25 cellular contexts compared by ENCODE assay signal in genomic region chr7:38671901-38672559, GRCh38. TPM values are rescaled to one million over a fixed set of nuclear protein-coding genes. Genes with fewer than 3 reads are reported as not detected.
DNase-seq lines count a peak whose midpoint lies in the region; ATAC-seq, FAIRE-seq and TF ChIP-seq lines count a peak whose summit lies in the region.
"Had no signal": no experiment of that assay in that cellular context is flagged by ENCODE, and none has a peak within 500 bp of the region (broad histone marks: within the 10 kb centered on the region; RNA-seq: fewer than 3 reads in every experiment).

No MANE protein-coding gene starts in this region.

- peak; percentile 38 for DNase-seq in NAMALWA (ENCODE audit: low spot score)
- no peak for DNase-seq in neural progenitor cell (ENCODE audit: low spot score)
- no peak for DNase-seq in nucleus accumbens (lab: John Stamatoyannopoulos, UW)
- no peak for DNase-seq in D721Med (ENCODE audit: insufficient read length, low spot score)
- no peak for DNase-seq in Kasumi-1 (lab: John Stamatoyannopoulos, UW)
- no peak for DNase-seq in activated CD8-positive, alpha-beta memory T cell treated with anti-CD3 and anti-CD28 coated beads, Interleukin-2, amount 10 ng/mL, durations not matched to agents 7 days and 5 days
- DNase-seq: activated CD4-positive, alpha-beta T cell treated with anti-CD3 and anti-CD28 coated beads for 1 hour; activated effector memory CD4-positive, alpha-beta T cell treated with anti-CD3 and anti-CD28 coated beads, Interleukin-2, amount 50 U/mL, for 16 hours; Calu3; dermis blood vessel endothelial cell; left colon; NCI-H1105; NCI-H526 treated with DMSO at 0.1 percent for 48 hours; PC-9; stimulated activated naive CD4-positive, alpha-beta T cell; tibial artery had no signal

- H3K4me3 ChIP-seq in neural progenitor cell = no peak overlapping the region
- H3K4me3 ChIP-seq: PC-9, tibial artery had no signal

- H3K4me1 Mint-ChIP-seq in neural progenitor cell = peaks cover 4% of the 10 kb centered on the region
- H3K4me1 Mint-ChIP-seq in activated CD8-positive, alpha-beta memory T cell treated with anti-CD3 and anti-CD28 coated beads, Interleukin-2, amount 10 ng/mL, durations not matched to agents 7 days and 5 days = no peaks in the 10 kb centered on the region
- H3K4me1 Mint-ChIP-seq: mesothelial cell of epicardium had no signal

- TF ChIP-seq CTCF in neural progenitor cell (IDR thresholded peaks at IDR 0.05) (no peak), D721Med (IDR thresholded peaks at IDR 0.05; ENCODE audit: insufficient read depth, missing control alignments) (no peak)

- H3K36me3 Mint-ChIP-seq in neural progenitor cell = no peaks in the 10 kb centered on the region
- H3K36me3 Mint-ChIP-seq in activated CD8-positive, alpha-beta memory T cell treated with anti-CD3 and anti-CD28 coated beads, Interleukin-2, amount 10 ng/mL, durations not matched to agents 7 days and 5 days = no peaks in the 10 kb centered on the region
- H3K36me3 Mint-ChIP-seq: mesothelial cell of epicardium had no signal

- CTCF ChIA-PET in activated CD8-positive, alpha-beta memory T cell treated with anti-CD3 and anti-CD28 coated beads, Interleukin-2, amount 10 ng/mL, durations not matched to agents 7 days and 5 days (lab: Charles Lee) = interaction anchor here (1.1 to 2.0 kb wide), 3 partner anchors 10 to 260 kb away, joined by 3 to 5 read pairs (median 3); no protein-coding TSS in a partner anchor

- peaks cover 5% of the 10 kb centered on the region for H3K9me3 Mint-ChIP-seq in neural progenitor cell
- no peaks in the 10 kb centered on the region for H3K9me3 Mint-ChIP-seq in activated CD8-positive, alpha-beta memory T cell treated with anti-CD3 and anti-CD28 coated beads, Interleukin-2, amount 10 ng/mL, durations not matched to agents 7 days and 5 days (ENCODE audit: low read depth)
- H3K9me3 Mint-ChIP-seq: mesothelial cell of epicardium; T-helper 2 cell treated with Interferon-gamma antibody and Interleukin-4, amounts not matched to agents 5 μg/mL and 100 μg/mL, for 36 hours had no signal

- no peak for FAIRE-seq in D721Med (lab: Jason Lieb, UNC)
- FAIRE-seq: frontal cortex, G401.6 had no signal

- peaks cover 2% of the 10 kb centered on the region for H3K27me3 Mint-ChIP-seq in neural progenitor cell (ENCODE audit: insufficient read depth, low read depth)
- peaks cover 9% of the 10 kb centered on the region for H3K27me3 Mint-ChIP-seq in activated CD8-positive, alpha-beta memory T cell treated with anti-CD3 and anti-CD28 coated beads, Interleukin-2, amount 10 ng/mL, durations not matched to agents 7 days and 5 days

- H3K27ac ChIP-seq in neural progenitor cell = no peak overlapping the region
- H3K27ac ChIP-seq: epithelial cell of prostate, PC-9, tibial artery had no signal

- no peaks in the 10 kb centered on the region for H3K9me3 ChIP-seq in neural progenitor cell (ENCODE audit: low read depth)
- H3K9me3 ChIP-seq: tibial artery had no signal

- H3K27ac Mint-ChIP-seq in neural progenitor cell = peak overlapping the region; percentile 70
- H3K27ac Mint-ChIP-seq in activated CD8-positive, alpha-beta memory T cell treated with anti-CD3 and anti-CD28 coated beads, Interleukin-2, amount 10 ng/mL, durations not matched to agents 7 days and 5 days = no peak overlapping the region
- H3K27ac Mint-ChIP-seq: mesothelial cell of epicardium; T-helper 2 cell treated with Interferon-gamma antibody and Interleukin-4, amounts not matched to agents 5 μg/mL and 100 μg/mL, for 36 hours had no signal

- H3K36me3 ChIP-seq in neural progenitor cell = no peaks in the 10 kb centered on the region
- H3K36me3 ChIP-seq: tibial artery had no signal

- no peak overlapping the region for H3K4me2 ChIP-seq in neural progenitor cell
- H3K4me2 ChIP-seq: PC-9 had no signal

- H3F3A ChIP-seq in neural progenitor cell (ENCODE audit: low read depth) = peaks cover 7% of the 10 kb centered on the region

- no peak overlapping the region for H3K4me3 Mint-ChIP-seq in neural progenitor cell
- H3K4me3 Mint-ChIP-seq in activated CD8-positive, alpha-beta memory T cell treated with anti-CD3 and anti-CD28 coated beads, Interleukin-2, amount 10 ng/mL, durations not matched to agents 7 days and 5 days = no peak overlapping the region
- H3K4me3 Mint-ChIP-seq: mesothelial cell of epicardium; T-helper 2 cell treated with Interferon-gamma antibody and Interleukin-4, amounts not matched to agents 5 μg/mL and 100 μg/mL, for 36 hours had no signal

- no peak overlapping the region for H2AFZ ChIP-seq in neural progenitor cell (replicated peaks)
- H2AFZ ChIP-seq: PC-9 had no signal

- peaks cover 5% of the 10 kb centered on the region for H3K4me1 ChIP-seq in neural progenitor cell
- H3K4me1 ChIP-seq: tibial artery had no signal

- H3K9ac ChIP-seq in neural progenitor cell = no peak overlapping the region

- no peaks in the 10 kb centered on the region for H4K20me1 ChIP-seq in neural progenitor cell (ENCODE audit: low read depth)

- no peaks in the 10 kb centered on the region for H3K79me2 ChIP-seq in neural progenitor cell (ENCODE audit: low read depth)

- no peaks in the 10 kb centered on the region for H3K27me3 ChIP-seq in neural progenitor cell
- H3K27me3 ChIP-seq: tibial artery had no signal

- ATAC-seq in GM19324 (IDR thresholded peaks at IDR 0.05; ENCODE audit: low FRiP score, unreplicated experiment) (peak; percentile 67), HG02798 (IDR thresholded peaks at IDR 0.05; ENCODE audit: poor library complexity, unreplicated experiment) (peak; percentile 72)
- no peak for ATAC-seq in activated CD8-positive, alpha-beta memory T cell treated with anti-CD3 and anti-CD28 coated beads, Interleukin-2, amount 10 ng/mL, durations not matched to agents 7 days and 5 days
- ATAC-seq: left colon had no signal

RNA-seq across cellular contexts. Expression of gene AMPH, which starts 40.9 kb away (rescaled TPM):
- 21.2 and 22.8 TPM in 2 replicates for total RNA-seq in neural progenitor cell (ENCODE audit: low replicate concordance)
- not detected for total RNA-seq in activated CD8-positive, alpha-beta memory T cell treated with anti-CD3 and anti-CD28 coated beads, Interleukin-2, amount 10 ng/mL, durations not matched to agents 7 days and 5 days
- total RNA-seq: Calu3, dermis blood vessel endothelial cell, PC-9, renal cortical epithelial cell, SK-MEL-5 had no signal

Comparison
In these comparisons a context has a peak if more than half of its experiments do, and no peak if none do; other contexts are left out.
1. RNA of gene AMPH, which starts 40.9 kb away (total RNA-seq): 21.2 to 22.8 TPM in neural progenitor cell; not detected in activated CD8-positive, alpha-beta memory T cell treated with anti-CD3 and anti-CD28 coated beads, Interleukin-2, amount 10 ng/mL, durations not matched to agents 7 days and 5 days; every median in the first group is over 10 times any median in the second.